ENCODE assay signal across 9 cellular contexts in genomic region chr19:47609885-47610545, GRCh38. TPM values are rescaled to one million over a fixed set of nuclear protein-coding genes. Genes with fewer than 3 reads are reported as not detected.
A peak's percentile ranks its signal among the peaks of the same experiment; 100 is the strongest.
DNase-seq lines count a peak whose midpoint lies in the region; ATAC-seq and TF ChIP-seq lines count a peak whose summit lies in the region.
"Had no signal": no experiment of that assay in that cellular context is flagged by ENCODE, and none has a peak within 500 bp of the region (broad histone marks: within the 10 kb centered on the region; RNA-seq: fewer than 3 reads in every experiment).

No MANE protein-coding gene starts in this region.

- WGBS in liver, result under 1% methylated on average over 49 of the region's 49 CpGs

- H3K4me1 ChIP-seq in Caco-2 (peaks cover 31% of the 10 kb centered on the region), liver (ENCODE audit: control insufficient read depth in 4 of 4, insufficient read depth in 4 of 4, low read length in 3 of 4) (peaks cover 8 to 28% (median 16%) of the 10 kb centered on the region in 4 donors)

- intact Hi-C loops in Caco-2 (cut with micrococcal nuclease; ENCODE audit: unreplicated experiment), result loop anchor here (1.0 to 2.0 kb wide), 5 partner anchors 15 to 95 kb away; partner anchors contain the start of gene NAPA
- intact Hi-C loops in activated CD4-positive, alpha-beta T cell treated with anti-CD3 and anti-CD28 coated beads, Interleukin-2, amount 10 ng/mL, durations not matched to agents 24 days and 14 days (cut with micrococcal nuclease), result loop anchor here (2.0 to 10.0 kb wide), 3 partner anchors 125 to 335 kb away; partner anchors contain the start of genes INAFM1 and KPTN
- intact Hi-C loops in dendritic cell treated with granulocyte-macrophage colony-stimulating factor and Interleukin-4, amounts not matched to agents 40 ng/mL and 50 ng/mL, for 4 days (cut with micrococcal nuclease), result loop anchor here (2.0 kb wide), 1 partner anchor 95 kb away; the partner anchor contains the start of gene NAPA

- H3K4me1 Mint-ChIP-seq in Caco-2 (ENCODE audit: low read depth, unreplicated experiment), result peaks cover 12% of the 10 kb centered on the region
- H3K4me1 Mint-ChIP-seq in activated CD4-positive, alpha-beta T cell treated with anti-CD3 and anti-CD28 coated beads, Interleukin-2, amount 10 ng/mL, durations not matched to agents 24 days and 14 days, result peaks cover 22% of the 10 kb centered on the region
- H3K4me1 Mint-ChIP-seq in dendritic cell treated with granulocyte-macrophage colony-stimulating factor and Interleukin-4, amounts not matched to agents 40 ng/mL and 50 ng/mL, for 4 days (ENCODE audit: low read depth), result peaks cover 44% of the 10 kb centered on the region

- no peaks in the 10 kb centered on the region for H3K27me3 Mint-ChIP-seq in Caco-2 (ENCODE audit: insufficient read depth, unreplicated experiment)
- H3K27me3 Mint-ChIP-seq in activated CD4-positive, alpha-beta T cell treated with anti-CD3 and anti-CD28 coated beads, Interleukin-2, amount 10 ng/mL, durations not matched to agents 24 days and 14 days, result no peaks in the 10 kb centered on the region
- H3K27me3 Mint-ChIP-seq in dendritic cell treated with granulocyte-macrophage colony-stimulating factor and Interleukin-4, amounts not matched to agents 40 ng/mL and 50 ng/mL, for 4 days, result peaks cover 2% of the 10 kb centered on the region

- H3K4me3 ChIP-seq in Caco-2 (ENCODE audit: low read depth, low read length) (peak overlapping the region; percentile 91), LNCaP clone FGC (ENCODE audit: low read depth, low read length) (peak overlapping the region; percentile 61), liver (ENCODE audit: low read depth in 1 of 3, low read length in 3 of 3) (peak overlapping the region; percentile 57 to 94 (median 72))

- H3K9me3 ChIP-seq in Caco-2 (no peaks in the 10 kb centered on the region), liver (ENCODE audit: control insufficient read depth in 4 of 4, low read length in 3 of 4) (no peaks in the 10 kb centered on the region)

- TF ChIP-seq RAD21 in liver (IDR thresholded peaks at IDR 0.05), result peak; percentile 21 to 24

- DNase-seq in Caco-2 (peak; percentile 74 to 76), LNCaP clone FGC (ENCODE audit: low read depth) (no peak)
- DNase-seq in activated CD4-positive, alpha-beta T cell treated with anti-CD3 and anti-CD28 coated beads, Interleukin-2, amount 10 ng/mL, durations not matched to agents 24 days and 14 days, result peak; percentile 89
- peak; percentile 8 to 22 (median 11) for DNase-seq in stimulated activated CD4-positive, alpha-beta T cell treated with anti-CD3 and anti-CD28 coated beads, TNF-alpha, amount 100 ng/mL, for 1 hour (ENCODE audit: low read depth in 3 of 3, low spot score in 1 of 3)

- TF ChIP-seq CTCF in Caco-2 (IDR thresholded peaks at IDR 0.05; ENCODE audit: insufficient read depth in 1 of 2, low read depth in 1 of 2, low read length in 1 of 2, severe bottlenecking in 1 of 2, unreplicated experiment in 1 of 2) (no peak), LNCaP clone FGC (IDR thresholded peaks at IDR 0.05; ENCODE audit: control insufficient read depth, extremely low read depth, insufficient read depth) (no peak), liver (IDR thresholded peaks at IDR 0.05; ENCODE audit: low read depth, low read length, missing input control) (peak; percentile 2)

- peak overlapping the region in 1 of 2 donors; percentile 53 for H3K9ac ChIP-seq in liver (ENCODE audit: low read depth in 1 of 2, low read length in 2 of 2)

- H3K27me3 ChIP-seq in Caco-2 (replicated peaks; ENCODE audit: control insufficient read depth, insufficient read depth, low read length) (no peaks in the 10 kb centered on the region), liver (ENCODE audit: control insufficient read depth in 4 of 4, insufficient read depth in 4 of 4, low read length in 3 of 4) (no peaks in the 10 kb centered on the region)

- H3K27ac Mint-ChIP-seq in Caco-2 (ENCODE audit: unreplicated experiment), result peak overlapping the region; percentile 80
- peak overlapping the region; percentile 70 for H3K27ac Mint-ChIP-seq in activated CD4-positive, alpha-beta T cell treated with anti-CD3 and anti-CD28 coated beads, Interleukin-2, amount 10 ng/mL, durations not matched to agents 24 days and 14 days
- peak overlapping the region; percentile 96 for H3K27ac Mint-ChIP-seq in dendritic cell treated with granulocyte-macrophage colony-stimulating factor and Interleukin-4, amounts not matched to agents 40 ng/mL and 50 ng/mL, for 4 days

- POLR2A ChIA-PET in Caco-2 (lab: Charles Lee), result interaction anchor here (0.6 to 2.4 kb wide), 8 partner anchors 10 to 892 kb away, joined by 3 to 30 read pairs (median 4); no protein-coding TSS in a partner anchor

- H3K27ac ChIP-seq in liver (ENCODE audit: low read depth in 1 of 2, low read length in 2 of 2), result peak overlapping the region; percentile 81 to 87

- no peaks in the 10 kb centered on the region for H3K9me3 Mint-ChIP-seq in Caco-2 (ENCODE audit: unreplicated experiment)
- no peaks in the 10 kb centered on the region for H3K9me3 Mint-ChIP-seq in activated CD4-positive, alpha-beta T cell treated with anti-CD3 and anti-CD28 coated beads, Interleukin-2, amount 10 ng/mL, durations not matched to agents 24 days and 14 days
- H3K9me3 Mint-ChIP-seq in dendritic cell treated with granulocyte-macrophage colony-stimulating factor and Interleukin-4, amounts not matched to agents 40 ng/mL and 50 ng/mL, for 4 days, result no peaks in the 10 kb centered on the region

- peak overlapping the region; percentile 91 for H3K4me3 Mint-ChIP-seq in Caco-2 (ENCODE audit: unreplicated experiment)
- H3K4me3 Mint-ChIP-seq in activated CD4-positive, alpha-beta T cell treated with anti-CD3 and anti-CD28 coated beads, Interleukin-2, amount 10 ng/mL, durations not matched to agents 24 days and 14 days, result peak overlapping the region; percentile 95
- H3K4me3 Mint-ChIP-seq in dendritic cell treated with granulocyte-macrophage colony-stimulating factor and Interleukin-4, amounts not matched to agents 40 ng/mL and 50 ng/mL, for 4 days, result peak overlapping the region; percentile 91

- no TSS peak for BruUV-seq in Caco-2 (replicated peaks; lab: Mats Ljungman, UMichigan)

- ATAC-seq in HG03159 (IDR thresholded peaks at IDR 0.05; ENCODE audit: unreplicated experiment) (no peak), GM19324 (IDR thresholded peaks at IDR 0.05; ENCODE audit: low FRiP score, unreplicated experiment) (no peak)

- H3K36me3 ChIP-seq in Caco-2 (ENCODE audit: control insufficient read depth, insufficient read depth, low read length) (peaks cover 1% of the 10 kb centered on the region; the same call in 1 of the 2 replicates), liver (ENCODE audit: control insufficient read depth in 4 of 4, insufficient read depth in 3 of 4, low read depth in 1 of 4, low read length in 3 of 4) (no peaks in the 10 kb centered on the region)

- CTCF ChIA-PET in Caco-2 (lab: Charles Lee), result interaction anchor here (0.6 to 1.8 kb wide), 8 partner anchors 38 to 301 kb away, joined by 3 to 10 read pairs (median 4); partner anchors contain the start of gene EHD2

- peaks cover 35% of the 10 kb centered on the region for H3K36me3 Mint-ChIP-seq in Caco-2 (ENCODE audit: insufficient read depth, unreplicated experiment)
- H3K36me3 Mint-ChIP-seq in activated CD4-positive, alpha-beta T cell treated with anti-CD3 and anti-CD28 coated beads, Interleukin-2, amount 10 ng/mL, durations not matched to agents 24 days and 14 days (ENCODE audit: low read depth), result peaks cover 16% of the 10 kb centered on the region
- peaks cover 38% of the 10 kb centered on the region for H3K36me3 Mint-ChIP-seq in dendritic cell treated with granulocyte-macrophage colony-stimulating factor and Interleukin-4, amounts not matched to agents 40 ng/mL and 50 ng/mL, for 4 days (ENCODE audit: low read depth)

TF ChIP-seq in liver, 16 proteins besides CTCF, POLR2A, EP300 and RAD21 (continues in another document):
- TF ChIP-seq HNF4A (conservative IDR thresholded peaks at IDR 0.05) (peak in 1 of 2 donors; percentile 23), JUND (IDR thresholded peaks at IDR 0.05) (no peak), TAF1 (conservative IDR thresholded peaks at IDR 0.05) (peak; percentile 20), SP1 (IDR thresholded peaks at IDR 0.05) (peak; percentile 12), REST (IDR thresholded peaks at IDR 0.05) (peak; percentile 63), HNF4G (IDR thresholded peaks at IDR 0.05) (no peak), MAX (IDR thresholded peaks at IDR 0.05) (no peak)

RNA-seq across cellular contexts. Expression of gene BICRA, which starts 1.1 kb away (rescaled TPM):
- total RNA-seq in Caco-2 (2022) (34.3 and 38.8 TPM in 2 replicates), liver (1 to 10 TPM; 3.0 to 8.9 TPM)
- 10.5 and 11.9 TPM in 2 replicates for total RNA-seq in activated CD4-positive, alpha-beta T cell treated with anti-CD3 and anti-CD28 coated beads, Interleukin-2, amount 10 ng/mL, durations not matched to agents 24 days and 14 days
- 1 to 10 TPM in 1 of 2 donors, under 1 TPM in 1; 0.63 to 2.9 TPM for polyA plus RNA-seq in liver

RNA-seq across cellular contexts. Expression of gene ZNF541, which starts 37.1 kb away (rescaled TPM):
- total RNA-seq in Caco-2 (2022) (not detected in 2 replicates), liver (under 1 TPM; 0.05 to 0.08 TPM)
- total RNA-seq in activated CD4-positive, alpha-beta T cell treated with anti-CD3 and anti-CD28 coated beads, Interleukin-2, amount 10 ng/mL, durations not matched to agents 24 days and 14 days, result not detected in 2 replicates
- polyA plus RNA-seq in liver, result under 1 TPM in 1 of 2 donors, not detected in 1; 0.09 TPM
- total RNA-seq: NCI-H460 had no signal
